In the genomic region with DNA sequence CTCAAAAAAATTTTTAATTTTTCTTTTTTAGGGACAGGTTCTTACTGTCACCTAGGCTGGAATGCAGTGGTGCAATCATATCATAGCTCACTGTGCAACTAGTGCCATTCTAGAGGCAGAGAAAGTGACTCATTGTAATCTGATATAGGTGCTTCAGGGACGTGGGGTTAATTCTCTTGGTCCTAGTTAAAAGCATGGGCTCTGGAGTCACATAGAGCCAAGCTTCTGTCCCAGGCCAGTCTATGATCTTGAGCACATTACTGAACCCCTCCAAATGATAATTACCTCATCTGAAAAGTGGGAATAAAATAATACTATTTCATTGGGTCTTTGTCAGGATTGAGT, we compare ENCODE assay signal across 10 cellular contexts. TPM values are rescaled to one million over a fixed set of nuclear protein-coding genes. Genes with fewer than 3 reads are reported as not detected.
DNase-seq lines count a peak whose midpoint lies in the region; ATAC-seq, FAIRE-seq and TF ChIP-seq lines count a peak whose summit lies in the region.
"Had no signal": no experiment of that assay in that cellular context is flagged by ENCODE, and none has a peak within 500 bp of the region (broad histone marks: within the 10 kb centered on the region; RNA-seq: fewer than 3 reads in every experiment).

No MANE protein-coding gene starts in this region.

- H4K20me1 ChIP-seq in MM.1S (ENCODE audit: insufficient read depth, low read length) (0 out of 2 replicates have a peak, but pooled peaks cover 4% of the 10 kb centered on the region), astrocyte (ENCODE audit: insufficient read depth, low read length) (peaks cover 31% of the 10 kb centered on the region)

- peaks cover 29% of the 10 kb centered on the region for H3F3A ChIP-seq in MM.1S (ENCODE audit: insufficient read depth, low read length)

- no peak for TF ChIP-seq CTCF in MM.1S (IDR thresholded peaks at IDR 0.05; ENCODE audit: low read length)
- TF ChIP-seq CTCF in astrocyte (IDR thresholded peaks at IDR 0.05; ENCODE audit: insufficient read depth, low read depth, low read length): no peak
- TF ChIP-seq CTCF in neural crest cell (conservative IDR thresholded peaks at IDR 0.05): no peak

- H3K4me1 ChIP-seq in MM.1S (ENCODE audit: low read length): peaks cover 18% of the 10 kb centered on the region
- H3K4me1 ChIP-seq in astrocyte (ENCODE audit: insufficient read depth, low read length): peaks cover 22% of the 10 kb centered on the region

- H2AFZ ChIP-seq in MM.1S (ENCODE audit: low read length) (no peak overlapping the region), astrocyte (ENCODE audit: low read depth, low read length) (no peak overlapping the region)

- H3K36me3 ChIP-seq in MM.1S (replicated peaks; ENCODE audit: insufficient read depth, low read length) (no peaks in the 10 kb centered on the region; the same call in 1 of the 2 replicates), astrocyte (ENCODE audit: insufficient read depth, low read length) (peaks cover 11% of the 10 kb centered on the region)

- H3K9me3 Mint-ChIP-seq in astrocyte (ENCODE audit: unreplicated experiment) (no peaks in the 10 kb centered on the region), neural crest cell (no peaks in the 10 kb centered on the region)
- H3K9me3 Mint-ChIP-seq: activated naive CD8-positive, alpha-beta T cell treated with anti-CD3 and anti-CD28 coated beads, Interleukin-2, amount 10 ng/mL, durations not matched to agents 7 days and 5 days had no signal

- H3K4me2 ChIP-seq in MM.1S (ENCODE audit: low read depth, low read length) (peak overlapping the region; percentile 87; the same call in 1 of the 2 replicates), astrocyte (ENCODE audit: low read length) (no peak overlapping the region)

- H3K4me3 ChIP-seq in MM.1S (ENCODE audit: low read length): no peak overlapping the region
- H3K4me3 ChIP-seq in astrocyte (ENCODE audit: insufficient read depth, low read depth, low read length): no peak overlapping the region

- no peaks in the 10 kb centered on the region for H3K9me3 ChIP-seq in MM.1S (replicated peaks; ENCODE audit: insufficient read depth, low read length)
- no peaks in the 10 kb centered on the region for H3K9me3 ChIP-seq in astrocyte (ENCODE audit: insufficient read depth, low read depth, low read length)

- H3K27ac Mint-ChIP-seq in astrocyte (ENCODE audit: unreplicated experiment) (no peak overlapping the region), neural crest cell (ENCODE audit: unreplicated experiment) (no peak overlapping the region)

- H3K27me3 Mint-ChIP-seq in astrocyte (ENCODE audit: low read depth, unreplicated experiment) (no peaks in the 10 kb centered on the region), neural crest cell (ENCODE audit: low read depth) (no peaks in the 10 kb centered on the region)
- H3K27me3 Mint-ChIP-seq: activated naive CD8-positive, alpha-beta T cell treated with anti-CD3 and anti-CD28 coated beads, Interleukin-2, amount 10 ng/mL, durations not matched to agents 7 days and 5 days had no signal

- no peak for FAIRE-seq in astrocyte (lab: Jason Lieb, UNC)

- H3K4me1 Mint-ChIP-seq in astrocyte (ENCODE audit: low read depth, unreplicated experiment) (peaks cover 18% of the 10 kb centered on the region), neural crest cell (peaks cover 21% of the 10 kb centered on the region)

- H3K27ac ChIP-seq in MM.1S (ENCODE audit: low read length): no peak overlapping the region
- H3K27ac ChIP-seq in astrocyte (ENCODE audit: low read depth, low read length): no peak overlapping the region
- H3K27ac ChIP-seq: SJSA1 had no signal

- H3K79me2 ChIP-seq in MM.1S (ENCODE audit: low read length) (peaks cover 38% of the 10 kb centered on the region), astrocyte (ENCODE audit: insufficient read depth, low read length) (peaks cover 38% of the 10 kb centered on the region)

- no peak for ATAC-seq in GM19328 (IDR thresholded peaks at IDR 0.05; ENCODE audit: unreplicated experiment)
- no peak for ATAC-seq in HG02798 (IDR thresholded peaks at IDR 0.05; ENCODE audit: poor library complexity, unreplicated experiment)

- no peaks in the 10 kb centered on the region for H3K9me2 ChIP-seq in MM.1S (replicated peaks; ENCODE audit: insufficient read depth, low read length)

- H3K4me3 Mint-ChIP-seq in astrocyte (ENCODE audit: unreplicated experiment) (no peak overlapping the region), neural crest cell (peak overlapping the region; percentile 87)

- peak; percentile 72 for DNase-seq in EH (ENCODE audit: low read depth)
- no peak for DNase-seq in MM.1S
- DNase-seq in astrocyte (ENCODE audit: low read depth): peak; percentile 40
- no peak for DNase-seq in neural crest cell (ENCODE audit: low read depth, low spot score)
- no peak for DNase-seq in stimulated activated naive CD4-positive, alpha-beta T cell (lab: John Stamatoyannopoulos, UW)
- DNase-seq in T1000 (lab: John Stamatoyannopoulos, UW): no peak
- DNase-seq: activated naive CD8-positive, alpha-beta T cell treated with anti-CD3 and anti-CD28 coated beads, Interleukin-2, amount 10 ng/mL, durations not matched to agents 7 days and 5 days had no signal

- H3K36me3 Mint-ChIP-seq in astrocyte (ENCODE audit: low read depth, unreplicated experiment) (peaks cover 14% of the 10 kb centered on the region), neural crest cell (ENCODE audit: low read depth) (no peaks in the 10 kb centered on the region)

- H3K9ac ChIP-seq in MM.1S (ENCODE audit: low read length): no peak overlapping the region; the same call in 1 of the 2 replicates
- H3K9ac ChIP-seq in astrocyte (ENCODE audit: low read length): no peak overlapping the region

- H3K27me3 ChIP-seq in MM.1S (replicated peaks; ENCODE audit: insufficient read depth, low read length) (no peaks in the 10 kb centered on the region), astrocyte (ENCODE audit: insufficient read depth, low read length) (no peaks in the 10 kb centered on the region)
- H3K27me3 ChIP-seq: SJSA1 had no signal

RNA-seq across cellular contexts. Expression of gene ADIPOR1, which starts 1.1 kb away (rescaled TPM):
- total RNA-seq in astrocyte (72.8 and 73.0 TPM in 2 replicates), neural crest cell (40.4 and 42.1 TPM in 2 replicates)

RNA-seq across cellular contexts. Expression of gene CYB5R1, which starts 7.8 kb away (rescaled TPM):
- total RNA-seq in astrocyte (39.1 and 41.9 TPM in 2 replicates), neural crest cell (25.5 and 26.3 TPM in 2 replicates)

RNA-seq across cellular contexts. Expression of gene KLHL12, which starts 32.2 kb away (rescaled TPM):
- total RNA-seq in astrocyte (23.9 and 24.9 TPM in 2 replicates), neural crest cell (30.6 and 36.0 TPM in 2 replicates)

RNA-seq across cellular contexts. Expression of gene TMEM183A, which starts 47.9 kb away (rescaled TPM):
- total RNA-seq in astrocyte (66.1 and 68.6 TPM in 2 replicates), neural crest cell (76.5 and 81.5 TPM in 2 replicates)

Comparison
In these comparisons a context has a peak if more than half of its experiments do, and no peak if none do; other contexts are left out.
1. DNase-seq: peak in EH (single experiment) and astrocyte (single experiment); none in MM.1S (single experiment), neural crest cell (single experiment), stimulated activated naive CD4-positive, alpha-beta T cell (0 of 6) and T1000 (single experiment).